Comparison of ENCODE assay signal across 1 cellular context in the genomic region with DNA sequence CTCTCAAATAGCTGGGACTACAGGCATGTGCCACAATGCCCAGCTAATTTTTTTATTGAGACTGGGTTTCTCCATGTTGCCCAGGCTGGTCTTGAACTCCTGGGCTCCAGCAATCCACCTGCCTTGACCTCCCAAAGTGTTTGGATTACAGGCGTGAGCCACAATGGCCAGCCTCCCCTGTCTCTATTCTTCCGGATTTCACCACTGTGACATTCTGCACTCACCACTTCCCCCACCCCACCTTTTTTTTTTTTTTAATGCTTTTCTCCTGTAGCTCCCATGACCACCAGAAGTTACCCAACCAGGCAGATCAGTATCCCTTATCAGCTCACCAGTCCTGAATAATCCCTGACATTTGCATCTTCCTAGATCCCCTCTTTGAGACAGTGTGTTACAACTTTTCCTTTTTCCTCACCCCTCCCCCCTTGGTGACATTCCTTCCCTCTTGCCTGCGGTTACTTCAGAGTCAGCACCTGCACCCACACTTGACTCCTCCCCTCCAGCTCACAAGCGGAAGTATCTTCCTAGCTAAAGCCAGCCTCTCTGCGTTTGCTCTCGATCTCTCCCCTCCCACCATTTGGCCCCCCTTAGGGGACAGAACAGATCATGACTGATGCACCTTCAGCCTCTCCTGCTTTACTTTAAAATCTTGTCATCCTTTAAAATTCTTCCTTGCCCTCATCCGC.
TF ChIP-seq lines count a peak whose summit lies in the region.

No MANE protein-coding gene starts in this region.

TF ChIP-seq in SK-N-SH, 30 proteins besides CTCF, POLR2A, EP300 and RAD21 (continued from another document):
- TF ChIP-seq, protein P1, sequence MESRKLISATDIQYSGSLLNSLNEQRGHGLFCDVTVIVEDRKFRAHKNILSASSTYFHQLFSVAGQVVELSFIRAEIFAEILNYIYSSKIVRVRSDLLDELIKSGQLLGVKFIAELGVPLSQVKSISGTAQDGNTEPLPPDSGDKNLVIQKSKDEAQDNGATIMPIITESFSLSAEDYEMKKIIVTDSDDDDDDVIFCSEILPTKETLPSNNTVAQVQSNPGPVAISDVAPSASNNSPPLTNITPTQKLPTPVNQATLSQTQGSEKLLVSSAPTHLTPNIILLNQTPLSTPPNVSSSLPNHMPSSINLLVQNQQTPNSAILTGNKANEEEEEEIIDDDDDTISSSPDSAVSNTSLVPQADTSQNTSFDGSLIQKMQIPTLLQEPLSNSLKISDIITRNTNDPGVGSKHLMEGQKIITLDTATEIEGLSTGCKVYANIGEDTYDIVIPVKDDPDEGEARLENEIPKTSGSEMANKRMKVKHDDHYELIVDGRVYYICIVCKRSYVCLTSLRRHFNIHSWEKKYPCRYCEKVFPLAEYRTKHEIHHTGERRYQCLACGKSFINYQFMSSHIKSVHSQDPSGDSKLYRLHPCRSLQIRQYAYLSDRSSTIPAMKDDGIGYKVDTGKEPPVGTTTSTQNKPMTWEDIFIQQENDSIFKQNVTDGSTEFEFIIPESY (IDR thresholded peaks at IDR 0.05; ENCODE audit: borderline replicate concordance, low read depth): no peak
- no peak for TF ChIP-seq FOXM1 (IDR thresholded peaks at IDR 0.05; ENCODE audit: low read depth)
- TF ChIP-seq, protein P2, sequence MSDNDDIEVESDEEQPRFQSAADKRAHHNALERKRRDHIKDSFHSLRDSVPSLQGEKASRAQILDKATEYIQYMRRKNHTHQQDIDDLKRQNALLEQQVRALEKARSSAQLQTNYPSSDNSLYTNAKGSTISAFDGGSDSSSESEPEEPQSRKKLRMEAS (IDR thresholded peaks at IDR 0.05; ENCODE audit: low read depth): no peak
- no peak for TF ChIP-seq GATA2 (CRISPR knock-in tag; IDR thresholded peaks at IDR 0.05)
- no peak for TF ChIP-seq CHD2 (IDR thresholded peaks at IDR 0.05; ENCODE audit: low read length, partially characterized antibody)
- no peak for TF ChIP-seq SMC3 (IDR thresholded peaks at IDR 0.05; ENCODE audit: low read depth, low read length)
- TF ChIP-seq GABPA (IDR thresholded peaks at IDR 0.05; ENCODE audit: low read depth): no peak
- TF ChIP-seq RXRA (IDR thresholded peaks at IDR 0.05; ENCODE audit: borderline replicate concordance, low read depth): no peak
- TF ChIP-seq ELF1 (IDR thresholded peaks at IDR 0.05): no peak
- no peak for TF ChIP-seq USF2 (IDR thresholded peaks at IDR 0.05; ENCODE audit: borderline replicate concordance, low read depth, low read length)
TF ChIP-seq in SK-N-SH: peak in this region for 0.
